In the genomic region with DNA sequence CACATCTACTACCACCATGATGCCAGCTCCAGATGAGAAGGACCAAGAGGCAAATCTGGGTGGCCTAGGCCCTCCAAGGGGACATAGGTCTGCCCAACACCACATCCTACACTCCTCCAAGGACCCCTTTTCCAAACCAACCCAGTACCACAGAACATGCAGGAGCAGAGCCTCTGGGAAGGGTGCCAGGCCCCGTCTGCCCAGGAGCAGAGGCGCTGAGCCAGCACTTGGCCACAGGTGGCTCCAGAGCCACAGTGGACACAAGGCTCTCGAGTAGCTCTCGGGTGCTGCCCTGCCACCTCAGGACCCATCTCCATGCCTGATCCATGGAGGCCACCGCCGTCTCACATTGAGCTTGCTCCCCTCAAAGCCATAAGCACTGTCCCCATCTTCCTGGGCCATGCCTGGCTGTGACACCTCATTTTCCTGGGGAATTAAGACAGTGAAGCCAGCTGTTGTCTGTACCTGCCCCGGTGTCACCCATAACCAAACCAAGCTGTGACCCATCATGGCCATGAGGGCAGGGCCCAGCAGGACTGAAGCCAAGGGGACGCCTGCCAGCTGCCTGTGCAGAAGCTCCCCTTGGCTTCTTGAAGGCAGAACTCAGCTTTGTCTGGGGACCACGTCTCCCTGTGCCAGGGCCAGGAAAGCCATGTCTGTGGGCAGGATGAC, we compare ENCODE assay signal across 24 cellular contexts. TPM values are rescaled to one million over a fixed set of nuclear protein-coding genes. Genes with fewer than 3 reads are reported as not detected.
A peak's percentile ranks its signal among the peaks of the same experiment; 100 is the strongest.
DNase-seq lines count a peak whose midpoint lies in the region; ATAC-seq and TF ChIP-seq lines count a peak whose summit lies in the region.
"Had no signal": no experiment of that assay in that cellular context is flagged by ENCODE, and none has a peak within 500 bp of the region (broad histone marks: within the 10 kb centered on the region; RNA-seq: fewer than 3 reads in every experiment).

No MANE protein-coding gene starts in this region.

- H3K27ac ChIP-seq in VCaP, result no peak overlapping the region
- H3K27ac ChIP-seq in effector memory CD4-positive, alpha-beta T cell (ENCODE audit: insufficient read depth, low read length, poor library complexity, severe bottlenecking), result no peak overlapping the region
- no peak overlapping the region for H3K27ac ChIP-seq in CD8-positive, alpha-beta T cell (ENCODE audit: low read depth, low read length)
- H3K27ac ChIP-seq: epithelial cell of prostate, left lung, skin epidermis had no signal

- no peak overlapping the region for H3K27ac Mint-ChIP-seq in endothelial cell (ENCODE audit: unreplicated experiment)
- peak overlapping the region; percentile 1 for H3K27ac Mint-ChIP-seq in stimulated activated naive B cell treated with anti-CD40 and anti-IgM and Interleukin-4, amounts not matched to agents 10 μg/mL and 1 μg/mL and 100 μg/mL, for 72 hours
- no peak overlapping the region for H3K27ac Mint-ChIP-seq in CD8-positive, alpha-beta T cell
- H3K27ac Mint-ChIP-seq: activated naive CD8-positive, alpha-beta T cell treated with anti-CD3 and anti-CD28 coated beads for 36 hours; activated T-helper 2 cell treated with anti-CD3 and anti-CD28 coated beads, Interferon-gamma antibody, Interleukin-2, Interleukin-4, amounts not matched to agents 10 μg/mL and 5 μg/mL and 100 μg/mL, durations not matched to agents 14 hours and 24 hours and 36 hours; progenitor cell of endocrine pancreas; stimulated activated memory B cell treated with anti-CD40 and anti-IgM and Interleukin-4, amounts not matched to agents 10 μg/mL and 1 μg/mL and 100 μg/mL, for 72 hours had no signal

- DNase-seq in endothelial cell (ENCODE audit: low spot score) (no peak), mucosa of descending colon (peak in 2 of 3 donors; percentile 23 to 35)
- no peak for DNase-seq in stimulated activated naive B cell treated with anti-CD40 and anti-IgM and Interleukin-4, amounts not matched to agents 10 μg/mL and 1 μg/mL and 100 μg/mL, for 72 hours
- no peak for DNase-seq in effector memory CD4-positive, alpha-beta T cell
- DNase-seq in stimulated activated CD4-positive, alpha-beta T cell treated with anti-CD3 and anti-CD28 coated beads, Interleukin-2, amount 100 ng/mL, for 24 hours, result no peak
- DNase-seq in CD8-positive, alpha-beta T cell, result no peak
- DNase-seq: activated naive CD8-positive, alpha-beta T cell treated with anti-CD3 and anti-CD28 coated beads for 36 hours; C1 segment of cervical spinal cord; foreskin fibroblast; HCEC 1CT; Karpas-422; NCI-H1048; NCI-H187 treated with DMSO at 0.1 percent for 48 hours; NCI-H774; stimulated activated CD4-positive, alpha-beta T cell treated with anti-CD3 and anti-CD28 coated beads, Interleukin-2, amount 100 ng/mL, for 48 hours had no signal

- ATAC-seq in mucosa of descending colon, result no peak
- no peak for ATAC-seq in stimulated activated naive B cell treated with anti-CD40 and anti-IgM and Interleukin-4, amounts not matched to agents 10 μg/mL and 1 μg/mL and 100 μg/mL, for 72 hours (replicated peaks)
- no peak for ATAC-seq in HG03135 (IDR thresholded peaks at IDR 0.05; ENCODE audit: unreplicated experiment)
- ATAC-seq in CD8-positive, alpha-beta T cell, result no peak
- ATAC-seq: left lung; stimulated activated memory B cell treated with anti-CD40 and anti-IgM and Interleukin-4, amounts not matched to agents 10 μg/mL and 1 μg/mL and 100 μg/mL, for 72 hours had no signal

- CTCF ChIA-PET in CD8-positive, alpha-beta T cell (lab: Charles Lee), result interaction anchor here (0.6 to 1.5 kb wide), 2 partner anchors 17 to 1224 kb away, joined by 4 read pairs; no protein-coding TSS in a partner anchor

- no peaks in the 10 kb centered on the region for H3K36me3 ChIP-seq in mucosa of descending colon (ENCODE audit: low read depth)
- H3K36me3 ChIP-seq in effector memory CD4-positive, alpha-beta T cell (ENCODE audit: control insufficient read depth, insufficient read depth, low read length), result peaks cover 78% of the 10 kb centered on the region
- peaks cover 25% of the 10 kb centered on the region for H3K36me3 ChIP-seq in CD8-positive, alpha-beta T cell (ENCODE audit: insufficient read depth, low read length)

- peak overlapping the region; percentile 29 for H3K4me3 Mint-ChIP-seq in endothelial cell (ENCODE audit: unreplicated experiment)
- no peak overlapping the region for H3K4me3 Mint-ChIP-seq in stimulated activated naive B cell treated with anti-CD40 and anti-IgM and Interleukin-4, amounts not matched to agents 10 μg/mL and 1 μg/mL and 100 μg/mL, for 72 hours
- no peak overlapping the region for H3K4me3 Mint-ChIP-seq in CD8-positive, alpha-beta T cell
- H3K4me3 Mint-ChIP-seq: activated naive CD8-positive, alpha-beta T cell treated with anti-CD3 and anti-CD28 coated beads for 36 hours; central memory CD8-positive, alpha-beta T cell; stimulated activated memory B cell treated with anti-CD40 and anti-IgM and Interleukin-4, amounts not matched to agents 10 μg/mL and 1 μg/mL and 100 μg/mL, for 72 hours had no signal

- TF ChIP-seq CTCF in VCaP (conservative IDR thresholded peaks at IDR 0.05) (peak; percentile 13; the same call in 1 of the 2 replicates), endothelial cell (IDR thresholded peaks at IDR 0.05; ENCODE audit: unreplicated experiment) (no peak), mucosa of descending colon (IDR thresholded peaks at IDR 0.05) (no peak)
- TF ChIP-seq CTCF in CD8-positive, alpha-beta T cell (IDR thresholded peaks at IDR 0.05), result no peak

- no peaks in the 10 kb centered on the region for H3K27me3 ChIP-seq in effector memory CD4-positive, alpha-beta T cell (replicated peaks; ENCODE audit: control insufficient read depth, insufficient read depth, low read length, poor library complexity, severe bottlenecking)
- no peaks in the 10 kb centered on the region for H3K27me3 ChIP-seq in CD8-positive, alpha-beta T cell (ENCODE audit: insufficient read depth, low read length)
- H3K27me3 ChIP-seq: left lung had no signal

- peaks cover 1% of the 10 kb centered on the region for H3K27me3 Mint-ChIP-seq in endothelial cell (ENCODE audit: unreplicated experiment)
- H3K27me3 Mint-ChIP-seq in stimulated activated naive B cell treated with anti-CD40 and anti-IgM and Interleukin-4, amounts not matched to agents 10 μg/mL and 1 μg/mL and 100 μg/mL, for 72 hours, result no peaks in the 10 kb centered on the region
- H3K27me3 Mint-ChIP-seq in CD8-positive, alpha-beta T cell (ENCODE audit: low read depth), result no peaks in the 10 kb centered on the region
- H3K27me3 Mint-ChIP-seq: activated naive CD8-positive, alpha-beta T cell treated with anti-CD3 and anti-CD28 coated beads for 36 hours; central memory CD8-positive, alpha-beta T cell; progenitor cell of endocrine pancreas; stimulated activated memory B cell treated with anti-CD40 and anti-IgM and Interleukin-4, amounts not matched to agents 10 μg/mL and 1 μg/mL and 100 μg/mL, for 72 hours had no signal

- H3K4me3 ChIP-seq in mucosa of descending colon, result no peak overlapping the region
- H3K4me3 ChIP-seq in effector memory CD4-positive, alpha-beta T cell (ENCODE audit: insufficient read depth, low read depth, low read length, poor library complexity, severe bottlenecking), result no peak overlapping the region
- H3K4me3 ChIP-seq in CD8-positive, alpha-beta T cell (ENCODE audit: low read depth, low read length), result no peak overlapping the region
- H3K4me3 ChIP-seq: left lung, skin epidermis had no signal

- H3K9me3 ChIP-seq in mucosa of descending colon, result no peaks in the 10 kb centered on the region
- no peaks in the 10 kb centered on the region for H3K9me3 ChIP-seq in effector memory CD4-positive, alpha-beta T cell (ENCODE audit: control insufficient read depth, low read length)
- no peaks in the 10 kb centered on the region for H3K9me3 ChIP-seq in CD8-positive, alpha-beta T cell (ENCODE audit: low read length)
- H3K9me3 ChIP-seq: left lung had no signal

- H3K4me1 ChIP-seq in mucosa of descending colon (ENCODE audit: low read depth), result no peaks in the 10 kb centered on the region
- no peaks in the 10 kb centered on the region for H3K4me1 ChIP-seq in effector memory CD4-positive, alpha-beta T cell (ENCODE audit: control insufficient read depth, insufficient read depth, low read length, poor library complexity, severe bottlenecking)
- H3K4me1 ChIP-seq in CD8-positive, alpha-beta T cell (ENCODE audit: insufficient read depth, low read length), result no peaks in the 10 kb centered on the region

- intact Hi-C loops in mucosa of descending colon (cut with DNase I, micrococcal nuclease), result no loop called here
- intact Hi-C loops in CD8-positive, alpha-beta T cell (cut with DNase I, micrococcal nuclease), result no loop called here

- POLR2A ChIA-PET in CD8-positive, alpha-beta T cell (lab: Charles Lee), result no interaction called here

- H3K9me3 Mint-ChIP-seq in endothelial cell (ENCODE audit: unreplicated experiment), result no peaks in the 10 kb centered on the region
- H3K9me3 Mint-ChIP-seq in stimulated activated naive B cell treated with anti-CD40 and anti-IgM and Interleukin-4, amounts not matched to agents 10 μg/mL and 1 μg/mL and 100 μg/mL, for 72 hours, result no peaks in the 10 kb centered on the region
- H3K9me3 Mint-ChIP-seq in CD8-positive, alpha-beta T cell, result no peaks in the 10 kb centered on the region
- H3K9me3 Mint-ChIP-seq: activated naive CD8-positive, alpha-beta T cell treated with anti-CD3 and anti-CD28 coated beads for 36 hours; activated T-helper 2 cell treated with anti-CD3 and anti-CD28 coated beads, Interferon-gamma antibody, Interleukin-2, Interleukin-4, amounts not matched to agents 10 μg/mL and 5 μg/mL and 100 μg/mL, durations not matched to agents 14 hours and 24 hours and 36 hours; central memory CD8-positive, alpha-beta T cell; stimulated activated memory B cell treated with anti-CD40 and anti-IgM and Interleukin-4, amounts not matched to agents 10 μg/mL and 1 μg/mL and 100 μg/mL, for 72 hours had no signal

- H3K36me3 Mint-ChIP-seq in endothelial cell (ENCODE audit: low read depth, unreplicated experiment), result peaks cover 12% of the 10 kb centered on the region
- peaks cover 19 to 40% of the 10 kb centered on the region in 2 donors for H3K36me3 Mint-ChIP-seq in stimulated activated naive B cell treated with anti-CD40 and anti-IgM and Interleukin-4, amounts not matched to agents 10 μg/mL and 1 μg/mL and 100 μg/mL, for 72 hours
- H3K36me3 Mint-ChIP-seq in CD8-positive, alpha-beta T cell, result peaks cover 65% of the 10 kb centered on the region

- no peaks in the 10 kb centered on the region for H3K4me1 Mint-ChIP-seq in endothelial cell (ENCODE audit: unreplicated experiment)
- H3K4me1 Mint-ChIP-seq in stimulated activated naive B cell treated with anti-CD40 and anti-IgM and Interleukin-4, amounts not matched to agents 10 μg/mL and 1 μg/mL and 100 μg/mL, for 72 hours, result peaks cover 5 to 11% of the 10 kb centered on the region in 2 donors
- peaks cover 11% of the 10 kb centered on the region for H3K4me1 Mint-ChIP-seq in CD8-positive, alpha-beta T cell (ENCODE audit: low read depth)
- H3K4me1 Mint-ChIP-seq: activated naive CD8-positive, alpha-beta T cell treated with anti-CD3 and anti-CD28 coated beads for 36 hours had no signal

RNA-seq across cellular contexts. Expression of a gene that starts 7.4 kb away (rescaled TPM):
- total RNA-seq in endothelial cell (ENCODE audit: unreplicated experiment), result 37.5 TPM
- 100 to 1,000 TPM in 1 of 3 donors, 10 to 100 TPM in 2; 54.9 to 108 (median 61.5) TPM for total RNA-seq in mucosa of descending colon
- 10 to 100 TPM; 33.2 to 37.3 TPM for total RNA-seq in CD8-positive, alpha-beta T cell

Comparison
In these comparisons a context has a peak if more than half of its experiments do, and no peak if none do; other contexts are left out.
1. DNase-seq: peak in mucosa of descending colon (2 of 3); none in endothelial cell (single experiment), stimulated activated naive B cell treated with anti-CD40 and anti-IgM and Interleukin-4, amounts not matched to agents 10 μg/mL and 1 μg/mL and 100 μg/mL, for 72 hours (single experiment), effector memory CD4-positive, alpha-beta T cell (0 of 3), stimulated activated CD4-positive, alpha-beta T cell treated with anti-CD3 and anti-CD28 coated beads, Interleukin-2, amount 100 ng/mL, for 24 hours (0 of 2) and CD8-positive, alpha-beta T cell (0 of 7).